27 cellular contexts compared by ENCODE assay signal in the genomic region with DNA sequence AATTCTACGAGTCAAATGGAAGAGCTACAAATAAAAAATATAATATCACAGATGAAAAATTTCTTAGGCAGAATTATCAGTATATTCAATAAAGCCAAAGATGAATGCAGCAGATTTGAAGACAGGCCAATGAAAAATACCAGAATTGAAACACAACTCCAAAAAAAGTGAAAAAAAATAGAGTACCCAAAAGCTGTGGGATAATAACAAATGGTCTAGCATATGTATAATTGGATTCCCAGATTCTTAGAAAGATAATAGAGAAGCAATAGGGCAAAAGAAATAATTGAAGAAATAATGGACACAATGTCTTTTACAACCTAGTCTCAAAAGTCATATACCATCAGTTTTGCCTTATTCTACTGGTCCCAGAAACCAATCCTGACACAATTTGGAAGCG.
"Had no signal": no experiment of that assay in that cellular context is flagged by ENCODE, and none has a peak within 500 bp of the region (broad histone marks: within the 10 kb centered on the region; RNA-seq: fewer than 3 reads in every experiment).

No MANE protein-coding gene starts in this region.

- H3K4me1 ChIP-seq: neural progenitor cell had no signal

- H3K27me3 ChIP-seq: neural progenitor cell, neutrophil, ovary, right atrium auricular region, right lobe of liver, tibial nerve, uterus had no signal

- H3K9me3 ChIP-seq: neutrophil, ovary, right lobe of liver, uterus had no signal

- H3K4me3 ChIP-seq: left ventricle myocardium inferior, lung, neural progenitor cell, ovary, right atrium auricular region, right lobe of liver, smooth muscle cell, tibial nerve, uterus had no signal

- H3K27me3 Mint-ChIP-seq: naive B cell; progenitor cell of endocrine pancreas; stimulated activated memory B cell treated with anti-CD40 and anti-IgM and Interleukin-4, amounts not matched to agents 10 μg/mL and 1 μg/mL and 100 μg/mL, for 72 hours; stimulated activated naive CD8-positive, alpha-beta T cell treated with anti-CD3 and anti-CD28 coated beads, Interleukin-15, amount 100 ng/mL, for 72 hours; type B pancreatic cell had no signal

- H3K36me3 ChIP-seq: ovary, uterus had no signal

- DNase-seq: islet precursor cell; left ventricle myocardium inferior; mesendoderm; naive B cell; natural killer cell; nephron progenitor cell; occipital lobe; ovary; right lobe of liver; stimulated activated CD4-positive, alpha-beta T cell treated with anti-CD3 and anti-CD28 coated beads, Interleukin-1b, Interleukin-23, amount 100 ng/mL, for 48 hours; stimulated activated CD4-positive, alpha-beta T cell treated with anti-CD3 and anti-CD28 coated beads, Interleukin-2, amount 100 ng/mL, for 48 hours; stimulated activated CD4-positive, alpha-beta T cell treated with anti-CD3 and anti-CD28 coated beads, Interleukin-4, amount 100 ng/mL, for 4 hours; stimulated activated CD8-positive, alpha-beta memory T cell treated with anti-CD3 and anti-CD28 coated beads, Interleukin-4, amount 100 ng/mL, for 48 hours; stimulated activated naive CD4-positive, alpha-beta T cell treated with Interleukin-2 at 50 U/mL for 16 hours; stimulated activated naive CD8-positive, alpha-beta T cell treated with anti-CD3 and anti-CD28 coated beads, Interleukin-15, amount 100 ng/mL, for 72 hours; substantia nigra; uterus had no signal

- H3K27ac Mint-ChIP-seq: mesothelial cell of epicardium; nephron progenitor cell; neural progenitor cell; progenitor cell of endocrine pancreas; stimulated activated memory B cell treated with anti-CD40 and anti-IgM and Interleukin-4, amounts not matched to agents 10 μg/mL and 1 μg/mL and 100 μg/mL, for 72 hours; type B pancreatic cell had no signal

- H3K27ac ChIP-seq: left ventricle myocardium inferior, neural progenitor cell, neutrophil, ovary, right atrium auricular region, right lobe of liver, tibial nerve, uterus had no signal

- H3K4me3 Mint-ChIP-seq: mesothelial cell of epicardium; nephron progenitor cell; neural progenitor cell; stimulated activated memory B cell treated with anti-CD40 and anti-IgM and Interleukin-4, amounts not matched to agents 10 μg/mL and 1 μg/mL and 100 μg/mL, for 72 hours; stimulated activated naive CD8-positive, alpha-beta T cell treated with anti-CD3 and anti-CD28 coated beads, Interleukin-15, amount 100 ng/mL, for 72 hours; type B pancreatic cell had no signal

- ATAC-seq: natural killer cell; right lobe of liver; stimulated activated memory B cell treated with anti-CD40 and anti-IgM and Interleukin-4, amounts not matched to agents 10 μg/mL and 1 μg/mL and 100 μg/mL, for 72 hours; stimulated activated naive CD8-positive, alpha-beta T cell treated with anti-CD3 and anti-CD28 coated beads, Interleukin-15, amount 100 ng/mL, for 72 hours had no signal
